In the genomic region with DNA sequence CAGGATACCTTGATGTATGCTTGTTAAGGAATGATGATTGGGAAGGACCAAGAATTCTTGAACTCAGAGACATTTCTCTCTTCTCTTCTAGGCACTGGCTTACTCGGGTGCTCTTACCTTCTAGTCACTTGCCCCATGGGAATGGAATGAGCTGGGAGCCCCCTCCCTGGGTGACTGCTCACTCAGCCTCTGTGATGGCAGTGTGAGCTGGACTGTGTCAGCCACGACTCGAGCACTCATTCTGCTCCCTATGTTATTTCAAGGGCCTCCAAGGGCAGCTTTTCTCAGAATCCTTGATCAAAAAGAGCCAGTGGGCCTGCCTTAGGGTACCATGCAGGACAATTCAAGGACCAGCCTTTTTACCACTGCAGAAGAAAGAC, we compare ENCODE assay signal across 21 cellular contexts. TPM values are rescaled to one million over a fixed set of nuclear protein-coding genes. Genes with fewer than 3 reads are reported as not detected.
DNase-seq lines count a peak whose midpoint lies in the region; ATAC-seq lines count a peak whose summit lies in the region.
"Had no signal": no experiment of that assay in that cellular context is flagged by ENCODE, and none has a peak within 500 bp of the region (broad histone marks: within the 10 kb centered on the region; RNA-seq: fewer than 3 reads in every experiment).

No MANE protein-coding gene starts in this region.

- H3K4me3 ChIP-seq in GM23248: no peak overlapping the region
- H3K4me3 ChIP-seq: neural progenitor cell, psoas muscle, testis, vagina had no signal

- H3K9me2 ChIP-seq in GM23248 (ENCODE audit: insufficient read depth): no peaks in the 10 kb centered on the region

- H3K4me2 ChIP-seq in GM23248 (ENCODE audit: unreplicated experiment): no peak overlapping the region
- H3K4me2 ChIP-seq: neural progenitor cell had no signal

- peaks cover 69% of the 10 kb centered on the region for H3K36me3 ChIP-seq in GM23248 (ENCODE audit: low read depth)
- H3K36me3 ChIP-seq: neural progenitor cell had no signal

- no peak overlapping the region for H3K9ac ChIP-seq in GM23248
- H3K9ac ChIP-seq: neural progenitor cell had no signal

- H3K4me3 Mint-ChIP-seq in activated naive CD4-positive, alpha-beta T cell treated with anti-CD3 and anti-CD28 coated beads, Interleukin-2, amount 50 U/mL, for 24 hours: no peak overlapping the region
- no peak overlapping the region for H3K4me3 Mint-ChIP-seq in activated naive CD4-positive, alpha-beta T cell treated with anti-CD3 and anti-CD28 coated beads, Interleukin-2, amount 10 ng/mL, durations not matched to agents 7 days and 5 days
- no peak overlapping the region for H3K4me3 Mint-ChIP-seq in activated naive CD8-positive, alpha-beta T cell treated with anti-CD3 and anti-CD28 coated beads, Interleukin-2, amount 10 ng/mL, durations not matched to agents 7 days and 5 days
- H3K4me3 Mint-ChIP-seq: neural progenitor cell had no signal

- no peaks in the 10 kb centered on the region for H3K9me3 ChIP-seq in GM23248 (ENCODE audit: low read depth)
- H3K9me3 ChIP-seq: psoas muscle, testis, vagina had no signal

- DNase-seq in activated naive CD4-positive, alpha-beta T cell treated with anti-CD3 and anti-CD28 coated beads, Interleukin-2, amount 10 ng/mL, durations not matched to agents 7 days and 5 days: no peak
- DNase-seq in GM23248: no peak
- DNase-seq in activated naive CD8-positive, alpha-beta T cell treated with anti-CD3 and anti-CD28 coated beads, Interleukin-2, amount 10 ng/mL, durations not matched to agents 7 days and 5 days: no peak
- peak; percentile 34 for DNase-seq in sciatic nerve (ENCODE audit: low spot score)
- DNase-seq in A172 (ENCODE audit: low spot score): no peak
- DNase-seq in Kasumi-1 (lab: John Stamatoyannopoulos, UW): no peak
- DNase-seq in kidney tubule cell (ENCODE audit: low spot score): no peak
- DNase-seq: activated CD4-positive, alpha-beta T cell treated with anti-CD3 and anti-CD28 coated beads for 4 hours; activated effector memory CD4-positive, alpha-beta T cell treated with Interleukin-2 at 50 U/mL for 16 hours; C1 segment of cervical spinal cord; caudate nucleus; islet precursor cell; NCI-H1048; NCI-H187; psoas muscle; stimulated activated CD4-positive, alpha-beta T cell treated with anti-CD3 and anti-CD28 coated beads, Interleukin-1b, Interleukin-23, amount 100 ng/mL, for 48 hours; testis had no signal

- CTCF ChIA-PET in activated naive CD4-positive, alpha-beta T cell treated with anti-CD3 and anti-CD28 coated beads, Interleukin-2, amount 10 ng/mL, durations not matched to agents 7 days and 5 days (lab: Charles Lee): interaction anchor here (0.6 to 0.8 kb wide), 3 partner anchors 47 to 96 kb away, joined by 3 to 4 read pairs (median 3); no protein-coding TSS in a partner anchor

- H3K4me1 Mint-ChIP-seq in activated naive CD4-positive, alpha-beta T cell treated with anti-CD3 and anti-CD28 coated beads, Interleukin-2, amount 50 U/mL, for 24 hours: peaks cover 38% of the 10 kb centered on the region
- peaks cover 12% of the 10 kb centered on the region for H3K4me1 Mint-ChIP-seq in activated naive CD4-positive, alpha-beta T cell treated with anti-CD3 and anti-CD28 coated beads, Interleukin-2, amount 10 ng/mL, durations not matched to agents 7 days and 5 days
- peaks cover 4% of the 10 kb centered on the region for H3K4me1 Mint-ChIP-seq in activated naive CD8-positive, alpha-beta T cell treated with anti-CD3 and anti-CD28 coated beads, Interleukin-2, amount 10 ng/mL, durations not matched to agents 7 days and 5 days
- H3K4me1 Mint-ChIP-seq: neural progenitor cell had no signal

- H3K27me3 ChIP-seq in GM23248 (replicated peaks; ENCODE audit: insufficient read depth): no peaks in the 10 kb centered on the region
- H3K27me3 ChIP-seq: neural progenitor cell, testis, vagina had no signal

- WGBS in GM23248 (ENCODE audit: low coverage in 1 of 2, low lambda C conversion rate in 2 of 2, missing lambda C conversion rate in 2 of 2), 2 experiments: 41 to 42% methylated on average over 3 of the region's 3 CpGs

- intact Hi-C loops in sciatic nerve (cut with DNase I): no loop called here

- POLR2A ChIA-PET in activated naive CD8-positive, alpha-beta T cell treated with anti-CD3 and anti-CD28 coated beads, Interleukin-2, amount 10 ng/mL, durations not matched to agents 7 days and 5 days (lab: Charles Lee): no interaction called here

- peak overlapping the region; percentile 32; the same call in 1 of the 2 replicates for H3K27ac ChIP-seq in GM23248
- H3K27ac ChIP-seq: HL-60, neural progenitor cell, psoas muscle, testis, vagina had no signal

- no peaks in the 10 kb centered on the region for H3K27me3 Mint-ChIP-seq in activated naive CD4-positive, alpha-beta T cell treated with anti-CD3 and anti-CD28 coated beads, Interleukin-2, amount 50 U/mL, for 24 hours
- H3K27me3 Mint-ChIP-seq in activated naive CD4-positive, alpha-beta T cell treated with anti-CD3 and anti-CD28 coated beads, Interleukin-2, amount 10 ng/mL, durations not matched to agents 7 days and 5 days: no peaks in the 10 kb centered on the region
- no peaks in the 10 kb centered on the region for H3K27me3 Mint-ChIP-seq in activated naive CD8-positive, alpha-beta T cell treated with anti-CD3 and anti-CD28 coated beads, Interleukin-2, amount 10 ng/mL, durations not matched to agents 7 days and 5 days

- in situ Hi-C loops in GM23248 (cut with MboI): no loop called here

- no peaks in the 10 kb centered on the region for H4K20me1 ChIP-seq in GM23248 (ENCODE audit: insufficient read depth)

- ATAC-seq in activated naive CD8-positive, alpha-beta T cell treated with anti-CD3 and anti-CD28 coated beads, Interleukin-2, amount 10 ng/mL, durations not matched to agents 7 days and 5 days (ENCODE audit: low read depth): no peak
- ATAC-seq in sciatic nerve: no peak
- ATAC-seq: psoas muscle had no signal

- peaks cover 40% of the 10 kb centered on the region for H3K79me2 ChIP-seq in GM23248 (ENCODE audit: insufficient read depth)

- no peaks in the 10 kb centered on the region for H3K9me3 Mint-ChIP-seq in activated naive CD4-positive, alpha-beta T cell treated with anti-CD3 and anti-CD28 coated beads, Interleukin-2, amount 50 U/mL, for 24 hours
- no peaks in the 10 kb centered on the region for H3K9me3 Mint-ChIP-seq in activated naive CD4-positive, alpha-beta T cell treated with anti-CD3 and anti-CD28 coated beads, Interleukin-2, amount 10 ng/mL, durations not matched to agents 7 days and 5 days
- no peaks in the 10 kb centered on the region for H3K9me3 Mint-ChIP-seq in activated naive CD8-positive, alpha-beta T cell treated with anti-CD3 and anti-CD28 coated beads, Interleukin-2, amount 10 ng/mL, durations not matched to agents 7 days and 5 days
- H3K9me3 Mint-ChIP-seq: neural progenitor cell had no signal

- H3K4me1 ChIP-seq in GM23248 (ENCODE audit: insufficient read depth): no peaks in the 10 kb centered on the region
- H3K4me1 ChIP-seq: neural progenitor cell, psoas muscle, testis had no signal

- peaks cover 12% of the 10 kb centered on the region for H3K36me3 Mint-ChIP-seq in activated naive CD4-positive, alpha-beta T cell treated with anti-CD3 and anti-CD28 coated beads, Interleukin-2, amount 50 U/mL, for 24 hours
- H3K36me3 Mint-ChIP-seq in activated naive CD4-positive, alpha-beta T cell treated with anti-CD3 and anti-CD28 coated beads, Interleukin-2, amount 10 ng/mL, durations not matched to agents 7 days and 5 days: peaks cover 59% of the 10 kb centered on the region
- peaks cover 28% of the 10 kb centered on the region for H3K36me3 Mint-ChIP-seq in activated naive CD8-positive, alpha-beta T cell treated with anti-CD3 and anti-CD28 coated beads, Interleukin-2, amount 10 ng/mL, durations not matched to agents 7 days and 5 days

- H2AFZ ChIP-seq in GM23248: no peak overlapping the region
- H2AFZ ChIP-seq: neural progenitor cell had no signal

- peak overlapping the region; percentile 77 for H3K27ac Mint-ChIP-seq in activated naive CD4-positive, alpha-beta T cell treated with anti-CD3 and anti-CD28 coated beads, Interleukin-2, amount 50 U/mL, for 24 hours
- no peak overlapping the region for H3K27ac Mint-ChIP-seq in activated naive CD4-positive, alpha-beta T cell treated with anti-CD3 and anti-CD28 coated beads, Interleukin-2, amount 10 ng/mL, durations not matched to agents 7 days and 5 days
- peak overlapping the region; percentile 16 for H3K27ac Mint-ChIP-seq in activated naive CD8-positive, alpha-beta T cell treated with anti-CD3 and anti-CD28 coated beads, Interleukin-2, amount 10 ng/mL, durations not matched to agents 7 days and 5 days
- H3K27ac Mint-ChIP-seq: neural progenitor cell had no signal

- H3F3A ChIP-seq in GM23248 (ENCODE audit: insufficient read depth): peaks cover 49% of the 10 kb centered on the region

RNA-seq across cellular contexts. Expression of a gene that starts 10.7 kb away (rescaled TPM):
- total RNA-seq in GM23248 (2014; rRNA removed; shearing (Covaris generic)): 64.1 and 69.1 TPM in 2 replicates
- 68.2 and 70.1 TPM in 2 replicates for polyA plus RNA-seq in GM23248 (2016; fragmentation: Nextera tagmentation; extraction: Ambion mirVana)
- 10 to 100 TPM; 23.3 to 29.6 TPM for total RNA-seq in activated naive CD8-positive, alpha-beta T cell treated with anti-CD3 and anti-CD28 coated beads, Interleukin-2, amount 10 ng/mL, durations not matched to agents 7 days and 5 days
- 32.1 TPM for total RNA-seq in sciatic nerve
- 85.5 and 108 TPM in 2 replicates for total RNA-seq in A172 (2014; rRNA removed; shearing (Covaris generic))

RNA-seq across cellular contexts. Expression of a gene that starts 10.9 kb away (rescaled TPM):
- 22.1 and 46.8 TPM in 2 replicates for total RNA-seq in GM23248 (2014; rRNA removed; shearing (Covaris generic))
- 54.7 and 56.6 TPM in 2 replicates for polyA plus RNA-seq in GM23248 (2016; fragmentation: Nextera tagmentation; extraction: Ambion mirVana)
- total RNA-seq in activated naive CD8-positive, alpha-beta T cell treated with anti-CD3 and anti-CD28 coated beads, Interleukin-2, amount 10 ng/mL, durations not matched to agents 7 days and 5 days: 10 to 100 TPM; 46.5 to 47.9 TPM
- 37.0 TPM for total RNA-seq in sciatic nerve
- total RNA-seq in A172 (2014; rRNA removed; shearing (Covaris generic)): 101 and 116 TPM in 2 replicates

RNA-seq across cellular contexts. Expression of a gene that starts 30.7 kb away (rescaled TPM):
- total RNA-seq in GM23248 (2014; rRNA removed; shearing (Covaris generic)): 1,144 and 1,237 TPM in 2 replicates
- polyA plus RNA-seq in GM23248 (2016; fragmentation: Nextera tagmentation; extraction: Ambion mirVana): 879 and 921 TPM in 2 replicates
- 100 to 1,000 TPM; 288 to 298 TPM for total RNA-seq in activated naive CD8-positive, alpha-beta T cell treated with anti-CD3 and anti-CD28 coated beads, Interleukin-2, amount 10 ng/mL, durations not matched to agents 7 days and 5 days
- total RNA-seq in sciatic nerve: 117 TPM
- 967 and 1,053 TPM in 2 replicates for total RNA-seq in A172 (2014; rRNA removed; shearing (Covaris generic))

RNA-seq across cellular contexts. Expression of a gene that starts 41.5 kb away (rescaled TPM):
- total RNA-seq in GM23248 (2014; rRNA removed; shearing (Covaris generic)): 89.7 and 116 TPM in 2 replicates
- 40.0 and 40.6 TPM in 2 replicates for polyA plus RNA-seq in GM23248 (2016; fragmentation: Nextera tagmentation; extraction: Ambion mirVana)
- total RNA-seq in activated naive CD8-positive, alpha-beta T cell treated with anti-CD3 and anti-CD28 coated beads, Interleukin-2, amount 10 ng/mL, durations not matched to agents 7 days and 5 days: 10 to 100 TPM; 87.9 to 89.7 TPM
- 65.9 TPM for total RNA-seq in sciatic nerve
- total RNA-seq in A172 (2014; rRNA removed; shearing (Covaris generic)): 90.4 and 105 TPM in 2 replicates

RNA-seq across cellular contexts. Expression of a gene that starts 42.0 kb away (rescaled TPM):
- 16.2 and 20.8 TPM in 2 replicates for total RNA-seq in GM23248 (2014; rRNA removed; shearing (Covaris generic))
- polyA plus RNA-seq in GM23248 (2016; fragmentation: Nextera tagmentation; extraction: Ambion mirVana): 27.2 and 29.8 TPM in 2 replicates
- total RNA-seq in activated naive CD8-positive, alpha-beta T cell treated with anti-CD3 and anti-CD28 coated beads, Interleukin-2, amount 10 ng/mL, durations not matched to agents 7 days and 5 days: 1 to 10 TPM; 1.1 to 1.4 TPM
- 8.1 TPM for total RNA-seq in sciatic nerve
- 37.6 and 53.8 TPM in 2 replicates for total RNA-seq in A172 (2014; rRNA removed; shearing (Covaris generic))
